23 cellular contexts compared by ENCODE assay signal in the genomic region with DNA sequence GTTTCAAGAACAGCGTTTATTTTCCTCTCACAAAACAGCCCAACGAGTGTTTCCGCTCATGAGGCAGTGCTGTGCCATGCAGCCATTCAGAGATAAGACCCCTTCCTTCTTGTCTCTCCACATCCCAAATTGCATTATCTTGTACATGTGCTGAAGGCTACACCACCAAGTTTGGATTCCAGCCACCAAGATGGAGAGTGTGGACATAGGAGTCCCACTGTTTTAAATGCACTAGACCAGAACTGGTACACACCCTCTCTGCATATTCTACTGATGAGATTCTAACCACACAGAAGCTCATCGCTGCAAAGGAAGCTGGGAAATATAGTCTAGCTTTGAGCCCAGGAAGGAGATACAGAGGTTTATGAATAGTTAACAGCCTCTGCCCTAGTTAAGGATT.
A peak's percentile ranks its signal among the peaks of the same experiment; 100 is the strongest.
DNase-seq lines count a peak whose midpoint lies in the region; ATAC-seq and TF ChIP-seq lines count a peak whose summit lies in the region.
"Had no signal": no experiment of that assay in that cellular context is flagged by ENCODE, and none has a peak within 500 bp of the region (broad histone marks: within the 10 kb centered on the region; RNA-seq: fewer than 3 reads in every experiment).

No MANE protein-coding gene starts in this region.

- peaks cover 0 to 17% (median 0%) of the 10 kb centered on the region in 9 donors for H3K9me3 Mint-ChIP-seq in naive thymus-derived CD8-positive, alpha-beta T cell
- H3K9me3 Mint-ChIP-seq: nephron progenitor cell had no signal

- no peak for TF ChIP-seq POLR2A in lower leg skin (IDR thresholded peaks at IDR 0.05)
- TF ChIP-seq POLR2A in upper lobe of left lung (IDR thresholded peaks at IDR 0.05) = no peak

- H3K27me3 ChIP-seq in upper lobe of left lung = no peaks in the 10 kb centered on the region
- H3K27me3 ChIP-seq: adrenal gland; BLaER1 treated with 17β-estradiol and CSF1 and Interleukin-3, amounts not matched to agents 10 nM and 100 nM had no signal

- H3K4me3 Mint-ChIP-seq in naive thymus-derived CD8-positive, alpha-beta T cell = no peak overlapping the region
- H3K4me3 Mint-ChIP-seq: activated CD8-positive, alpha-beta T cell treated with anti-CD3 and anti-CD28 coated beads, Interleukin-2, amount 10 ng/mL, durations not matched to agents 7 days and 5 days; nephron progenitor cell had no signal

- whole genome bisulfite sequencing in lower leg skin, 2 donors = 92% methylated on average over 4 of the region's 4 CpGs
- 84 to 90% methylated on average over 4 of the region's 4 CpGs for WGBS in upper lobe of left lung, 2 donors

- ATAC-seq in naive thymus-derived CD8-positive, alpha-beta T cell = no peak
- ATAC-seq in upper lobe of left lung (ENCODE audit: low FRiP score in 2 of 2) = no peak
- ATAC-seq: activated CD4-positive, CD25-positive, alpha-beta regulatory T cell treated with anti-CD3 and anti-CD28 coated beads, Interleukin-2, amount 50 U/mL, for 24 hours; activated CD8-positive, alpha-beta T cell treated with anti-CD3 and anti-CD28 coated beads, Interleukin-2, amount 10 ng/mL, durations not matched to agents 7 days and 5 days; esophagus mucosa; left lobe of liver had no signal

- POLR2A ChIA-PET in naive thymus-derived CD8-positive, alpha-beta T cell (lab: Charles Lee) = no interaction called here

- intact Hi-C loops in lower leg skin (cut with DNase I; ENCODE audit: low total_unique reads) = no loop called here

- no peaks in the 10 kb centered on the region for H3K36me3 ChIP-seq in upper lobe of left lung
- H3K36me3 ChIP-seq: adrenal gland; BLaER1 treated with 17β-estradiol and CSF1 and Interleukin-3, amounts not matched to agents 10 nM and 100 nM had no signal

- H3K27ac Mint-ChIP-seq in naive thymus-derived CD8-positive, alpha-beta T cell = no peak overlapping the region
- H3K27ac Mint-ChIP-seq: activated CD8-positive, alpha-beta T cell treated with anti-CD3 and anti-CD28 coated beads, Interleukin-2, amount 10 ng/mL, durations not matched to agents 7 days and 5 days; nephron progenitor cell had no signal

- H3K27ac ChIP-seq in upper lobe of left lung = no peak overlapping the region
- H3K27ac ChIP-seq: adrenal gland; BLaER1 treated with 17β-estradiol and CSF1 and Interleukin-3, amounts not matched to agents 10 nM and 100 nM had no signal

- no peaks in the 10 kb centered on the region for H3K4me1 Mint-ChIP-seq in naive thymus-derived CD8-positive, alpha-beta T cell

- TF ChIP-seq EP300 in upper lobe of left lung (IDR thresholded peaks at IDR 0.05) = no peak

- TF ChIP-seq CTCF in lower leg skin (IDR thresholded peaks at IDR 0.05) (no peak), upper lobe of left lung (IDR thresholded peaks at IDR 0.05) (no peak)

- no peaks in the 10 kb centered on the region for H3K4me1 ChIP-seq in upper lobe of left lung
- H3K4me1 ChIP-seq: adrenal gland, Caco-2 had no signal

- H3K9me3 ChIP-seq in upper lobe of left lung = no peaks in the 10 kb centered on the region
- H3K9me3 ChIP-seq: adrenal gland; BLaER1 treated with 17β-estradiol and CSF1 and Interleukin-3, amounts not matched to agents 10 nM and 100 nM; Caco-2 had no signal

- in situ Hi-C loops in ACHN (cut with HindIII; ENCODE audit: low pct_ligation_motif_present, low pct_unique_long_range_greater_than_20kb, low sequenced_read_pairs) = no loop called here

- H3K27me3 Mint-ChIP-seq in naive thymus-derived CD8-positive, alpha-beta T cell = peaks cover 0 to 2% (median 0%) of the 10 kb centered on the region in 5 donors

- H3K36me3 Mint-ChIP-seq in naive thymus-derived CD8-positive, alpha-beta T cell = no peaks in the 10 kb centered on the region

- H3K4me3 ChIP-seq in lower leg skin (ENCODE audit: low read depth, poor library complexity, severe bottlenecking) = no peak overlapping the region
- no peak overlapping the region for H3K4me3 ChIP-seq in upper lobe of left lung
- H3K4me3 ChIP-seq: adrenal gland; BLaER1 treated with 17β-estradiol and CSF1 and Interleukin-3, amounts not matched to agents 10 nM and 100 nM had no signal

- DNase-seq in ACHN = peak; percentile 66
- peak; percentile 47 for DNase-seq in HT1080 (ENCODE audit: low read depth)
- DNase-seq in astrocyte of the hippocampus (ENCODE audit: low read depth, low spot score) = peak; percentile 26
- DNase-seq in glomerular visceral epithelial cell (ENCODE audit: extremely low spot score) = peak; percentile 81
- DNase-seq in lower leg skin (ENCODE audit: low spot score in 2 of 2) = no peak
- no peak for DNase-seq in cortex of kidney (lab: John Stamatoyannopoulos, UW)
- no peak for DNase-seq in naive thymus-derived CD8-positive, alpha-beta T cell
- no peak for DNase-seq in upper lobe of left lung
- DNase-seq: activated CD8-positive, alpha-beta T cell treated with anti-CD3 and anti-CD28 coated beads, Interleukin-2, amount 10 ng/mL, durations not matched to agents 7 days and 5 days; adrenal gland; Caco-2; midbrain; NCI-H1694; NCI-H774; nephron progenitor cell; posterior cingulate gyrus; SHP77; substantia nigra; SW 1271 had no signal

Comparison
In these comparisons a context has a peak if more than half of its experiments do, and no peak if none do; other contexts are left out.
1. DNase-seq: peak in ACHN (single experiment), HT1080 (single experiment), astrocyte of the hippocampus (single experiment) and glomerular visceral epithelial cell (single experiment); none in lower leg skin (0 of 2), cortex of kidney (single experiment), naive thymus-derived CD8-positive, alpha-beta T cell (0 of 10) and upper lobe of left lung (0 of 2).